ENCODE assay signal across 8 cellular contexts in genomic region chr2:144520718-144521487, GRCh38. TPM values are rescaled to one million over a fixed set of nuclear protein-coding genes. Genes with fewer than 3 reads are reported as not detected.
DNase-seq lines count a peak whose midpoint lies in the region; ATAC-seq and TF ChIP-seq lines count a peak whose summit lies in the region.

No MANE protein-coding gene starts in this region.

- peaks cover 39% of the 10 kb centered on the region for H3K27me3 Mint-ChIP-seq in activated CD8-positive, alpha-beta T cell treated with anti-CD3 and anti-CD28 coated beads for 36 hours

- peaks cover 15% of the 10 kb centered on the region for H3K4me1 Mint-ChIP-seq in activated CD8-positive, alpha-beta T cell treated with anti-CD3 and anti-CD28 coated beads for 36 hours (ENCODE audit: low read depth)

- no peak overlapping the region for H3K27ac Mint-ChIP-seq in activated CD8-positive, alpha-beta T cell treated with anti-CD3 and anti-CD28 coated beads for 36 hours

- no peak overlapping the region for H3K4me3 Mint-ChIP-seq in activated CD8-positive, alpha-beta T cell treated with anti-CD3 and anti-CD28 coated beads for 36 hours

- H3K9me3 Mint-ChIP-seq in activated CD8-positive, alpha-beta T cell treated with anti-CD3 and anti-CD28 coated beads for 36 hours: no peaks in the 10 kb centered on the region

- peak; percentile 43 for DNase-seq in EL
- peak; percentile 60 for DNase-seq in SK-MEL-5 (ENCODE audit: low read depth, low spot score)
- DNase-seq in fibroblast of villous mesenchyme (ENCODE audit: low read depth): peak; percentile 78
- peak; percentile 72 for DNase-seq in retina
- no peak for DNase-seq in activated CD8-positive, alpha-beta T cell treated with anti-CD3 and anti-CD28 coated beads for 36 hours
- no peak for DNase-seq in RPMI8226

- no peak for ATAC-seq in activated CD8-positive, alpha-beta T cell treated with anti-CD3 and anti-CD28 coated beads for 36 hours
- ATAC-seq in GM19455 (IDR thresholded peaks at IDR 0.05; ENCODE audit: unreplicated experiment): no peak
- ATAC-seq in GM18517 (IDR thresholded peaks at IDR 0.05; ENCODE audit: unreplicated experiment): no peak

- in situ Hi-C loops in SK-MEL-5 (cut with HindIII; ENCODE audit: low pct_unique_long_range_greater_than_20kb, low sequenced_read_pairs): loop anchor here (25.0 kb wide), 1 partner anchor 416 kb away; no protein-coding TSS in a partner anchor

- TF ChIP-seq CTCF in fibroblast of villous mesenchyme (IDR thresholded peaks at IDR 0.05; ENCODE audit: insufficient read depth, low read depth, low read length): no peak
- TF ChIP-seq CTCF in activated CD8-positive, alpha-beta T cell treated with anti-CD3 and anti-CD28 coated beads for 36 hours (IDR thresholded peaks at IDR 0.05): no peak

- H3K4me3 ChIP-seq in fibroblast of villous mesenchyme (ENCODE audit: low read depth, low read length): peak overlapping the region; percentile 81

- POLR2A ChIA-PET in activated CD8-positive, alpha-beta T cell treated with anti-CD3 and anti-CD28 coated beads for 36 hours (lab: Charles Lee): interaction anchor here (1.4 to 1.5 kb wide), 2 partner anchors 11 to 196 kb away, joined by 4 to 5 read pairs; no protein-coding TSS in a partner anchor

- H3K36me3 Mint-ChIP-seq in activated CD8-positive, alpha-beta T cell treated with anti-CD3 and anti-CD28 coated beads for 36 hours (ENCODE audit: low read depth): peaks cover 2% of the 10 kb centered on the region

- intact Hi-C loops in activated CD8-positive, alpha-beta T cell treated with anti-CD3 and anti-CD28 coated beads for 36 hours (cut with micrococcal nuclease): no loop called here

- CTCF ChIA-PET in activated CD8-positive, alpha-beta T cell treated with anti-CD3 and anti-CD28 coated beads for 36 hours (lab: Charles Lee): interaction anchor here (1.5 to 3.8 kb wide), 2 partner anchors 12 to 190 kb away, joined by 3 to 10 read pairs; no protein-coding TSS in a partner anchor

RNA-seq across cellular contexts. Expression of gene ZEB2, which starts 1.0 kb away (rescaled TPM):
- 71.9 and 85.0 TPM in 2 replicates for total RNA-seq in SK-MEL-5 (2014; rRNA removed; shearing (Covaris generic))
- 32.1 and 53.9 TPM in 2 replicates for polyA plus RNA-seq in SK-MEL-5 (2015; cell fraction: cytosol; rRNA removed)
- 45.6 and 57.5 TPM in 2 replicates for polyA plus RNA-seq in SK-MEL-5 (2015; cell fraction: nucleus; rRNA removed)
- 40.6 and 50.1 TPM in 2 replicates for total RNA-seq in fibroblast of villous mesenchyme
- total RNA-seq in activated CD8-positive, alpha-beta T cell treated with anti-CD3 and anti-CD28 coated beads for 36 hours: 10 to 100 TPM; 13.5 to 14.9 TPM

Comparison
In these comparisons a context has a peak if more than half of its experiments do, and no peak if none do; other contexts are left out.
1. DNase-seq: peak in EL (single experiment), SK-MEL-5 (single experiment), fibroblast of villous mesenchyme (single experiment) and retina (single experiment); none in activated CD8-positive, alpha-beta T cell treated with anti-CD3 and anti-CD28 coated beads for 36 hours (single experiment) and RPMI8226 (single experiment).